8 cellular contexts compared by ENCODE assay signal in the genomic region with DNA sequence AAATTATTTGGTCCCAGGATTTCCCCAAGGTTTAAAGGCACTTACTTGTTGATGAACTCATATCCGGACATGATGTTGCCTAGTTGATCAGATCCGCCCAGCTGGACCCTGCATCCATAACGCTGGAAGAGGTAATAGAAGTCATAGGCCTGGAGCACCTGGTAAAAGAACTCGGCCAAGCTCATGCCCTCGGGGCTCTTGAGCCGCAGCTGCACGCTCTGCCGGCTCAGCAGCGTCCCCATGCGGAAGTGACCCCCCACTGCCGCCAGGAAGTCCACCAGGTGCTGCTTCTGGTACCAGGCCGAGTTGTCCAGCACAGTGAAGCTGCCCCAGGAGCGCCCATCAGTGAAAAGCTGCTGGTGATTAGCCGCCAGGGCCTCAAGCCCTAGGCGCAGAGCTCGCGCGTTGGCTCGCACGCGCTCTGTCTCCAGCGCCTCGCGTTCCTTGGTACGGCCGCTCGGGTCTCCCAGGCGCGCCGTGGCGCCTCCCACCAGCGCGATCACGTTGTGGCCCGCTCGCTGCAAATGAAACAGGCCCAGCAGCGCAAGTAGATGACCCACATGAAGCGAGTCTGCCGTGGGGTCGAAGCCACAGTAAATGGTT. TPM values are rescaled to one million over a fixed set of nuclear protein-coding genes. Genes with fewer than 3 reads are reported as not detected.
A peak's percentile ranks its signal among the peaks of the same experiment; 100 is the strongest.
DNase-seq lines count a peak whose midpoint lies in the region; TF ChIP-seq lines count a peak whose summit lies in the region.

No MANE protein-coding gene starts in this region.

- no peaks in the 10 kb centered on the region for H3K27me3 ChIP-seq in GM23248 (replicated peaks; ENCODE audit: insufficient read depth)
- H3K27me3 ChIP-seq in SJCRH30 = no peaks in the 10 kb centered on the region
- H3K27me3 ChIP-seq in thyroid gland = no peaks in the 10 kb centered on the region

- intact Hi-C loops in activated naive CD4-positive, alpha-beta T cell treated with anti-CD3 and anti-CD28 coated beads for 36 hours (cut with micrococcal nuclease) = loop anchor here (1.0 to 10.0 kb wide), 13 partner anchors 76 to 1433 kb away; a partner anchor contains a TSS
- intact Hi-C loops in thyroid gland (cut with DNase I) = loop anchor here (5.0 kb wide), 1 partner anchor 1262 kb away; no protein-coding TSS in a partner anchor

- H3F3A ChIP-seq in GM23248 (ENCODE audit: insufficient read depth) = peaks cover 10% of the 10 kb centered on the region

- H3K4me1 ChIP-seq in GM23248 (ENCODE audit: insufficient read depth) (peaks cover 16% of the 10 kb centered on the region; the same call in 1 of the 2 replicates), SJCRH30 (peaks cover 5% of the 10 kb centered on the region; the same call in 1 of the 2 replicates), thyroid gland (peaks cover 9 to 12% of the 10 kb centered on the region in 2 donors)

- in situ Hi-C loops in GM23248 (cut with MboI) = loop anchor here (25.0 kb wide), 1 partner anchor 682 kb away; a partner anchor contains a TSS

- no peak for TF ChIP-seq POLR2A in thyroid gland (IDR thresholded peaks at IDR 0.05)

- H3K9me3 ChIP-seq in GM23248 (ENCODE audit: low read depth) (no peaks in the 10 kb centered on the region), KOPT-K1 (ENCODE audit: insufficient read depth, low read length, poor library complexity, severe bottlenecking) (no peaks in the 10 kb centered on the region), SJCRH30 (replicated peaks) (no peaks in the 10 kb centered on the region), thyroid gland (no peaks in the 10 kb centered on the region)

- peak overlapping the region; percentile 94 for H3K27ac ChIP-seq in GM23248
- peak overlapping the region; percentile 79 for H3K27ac ChIP-seq in KOPT-K1 (ENCODE audit: low read depth, low read length, poor library complexity, severe bottlenecking)
- H3K27ac ChIP-seq in SJCRH30 = peak overlapping the region; percentile 91
- H3K27ac ChIP-seq in thyroid gland = peak overlapping the region; percentile 65 to 99 (median 93)

- 0 to 2% methylated on average over 31 to 40 of the region's 40 CpGs for WGBS in GM23248 (ENCODE audit: low coverage in 1 of 2, low lambda C conversion rate in 2 of 2, missing lambda C conversion rate in 2 of 2), 2 experiments
- 1 to 2% methylated on average over 5 to 37 of the region's 40 CpGs for WGBS in thyroid gland, 2 donors

- peak overlapping the region; percentile 100 for H2AFZ ChIP-seq in GM23248

- no peaks in the 10 kb centered on the region for H3K9me3 Mint-ChIP-seq in activated naive CD4-positive, alpha-beta T cell treated with anti-CD3 and anti-CD28 coated beads for 36 hours
- no peaks in the 10 kb centered on the region for H3K9me3 Mint-ChIP-seq in osteocyte (ENCODE audit: unreplicated experiment)

- peaks cover 16% of the 10 kb centered on the region for H3K4me1 Mint-ChIP-seq in activated naive CD4-positive, alpha-beta T cell treated with anti-CD3 and anti-CD28 coated beads for 36 hours (ENCODE audit: low read depth)
- peaks cover 20% of the 10 kb centered on the region for H3K4me1 Mint-ChIP-seq in osteocyte (ENCODE audit: unreplicated experiment)

- peak overlapping the region; percentile 89 for H3K4me3 Mint-ChIP-seq in activated naive CD4-positive, alpha-beta T cell treated with anti-CD3 and anti-CD28 coated beads for 36 hours
- peak overlapping the region; percentile 90 for H3K4me3 Mint-ChIP-seq in osteocyte (ENCODE audit: unreplicated experiment)

- peak overlapping the region; percentile 92 for H3K27ac Mint-ChIP-seq in activated naive CD4-positive, alpha-beta T cell treated with anti-CD3 and anti-CD28 coated beads for 36 hours
- H3K27ac Mint-ChIP-seq in osteocyte (ENCODE audit: unreplicated experiment) = peak overlapping the region; percentile 94

- peaks cover 14% of the 10 kb centered on the region for H3K36me3 Mint-ChIP-seq in activated naive CD4-positive, alpha-beta T cell treated with anti-CD3 and anti-CD28 coated beads for 36 hours (ENCODE audit: low read depth)
- H3K36me3 Mint-ChIP-seq in osteocyte (ENCODE audit: unreplicated experiment) = peaks cover 23% of the 10 kb centered on the region

- peak overlapping the region; percentile 99 for H3K4me3 ChIP-seq in GM23248
- H3K4me3 ChIP-seq in SJCRH30 = peak overlapping the region; percentile 98
- peak overlapping the region; percentile 61 to 90 (median 73) for H3K4me3 ChIP-seq in thyroid gland (replicated peaks in 1 of 3)

- H3K36me3 ChIP-seq in GM23248 (ENCODE audit: low read depth) (peaks cover 21% of the 10 kb centered on the region), KOPT-K1 (ENCODE audit: insufficient read depth, low read length) (peaks cover 42% of the 10 kb centered on the region), SJCRH30 (peaks cover 20% of the 10 kb centered on the region), thyroid gland (peaks cover 13 to 17% of the 10 kb centered on the region in 2 donors)

- no peaks in the 10 kb centered on the region for H4K20me1 ChIP-seq in GM23248 (ENCODE audit: insufficient read depth)

- peak overlapping the region; percentile 97 for H3K9ac ChIP-seq in GM23248

- peaks cover 35% of the 10 kb centered on the region for H3K79me2 ChIP-seq in GM23248 (ENCODE audit: insufficient read depth)

- DNase-seq in ELF-1 (ENCODE audit: low read depth, low spot score) (peak; percentile 96), GM23248 (peak; percentile 89), SJCRH30 (peak; percentile 90 to 91), glomerular visceral epithelial cell (ENCODE audit: extremely low spot score) (peak; percentile 77), osteocyte (ENCODE audit: extremely low spot score, unreplicated experiment) (peak; percentile 91), thyroid gland (peak; percentile 50 to 58)
- peak; percentile 77 for DNase-seq in activated naive CD4-positive, alpha-beta T cell treated with anti-CD3 and anti-CD28 coated beads for 36 hours

- CTCF ChIA-PET in activated naive CD4-positive, alpha-beta T cell treated with anti-CD3 and anti-CD28 coated beads for 36 hours (lab: Charles Lee) = interaction anchor here (0.6 to 3.6 kb wide), 30 partner anchors 9 to 1368 kb away, joined by 3 to 49 read pairs (median 4); a partner anchor contains a TSS

- no peaks in the 10 kb centered on the region for H3K9me2 ChIP-seq in GM23248 (ENCODE audit: insufficient read depth)

- peak overlapping the region; percentile 100 for H3K4me2 ChIP-seq in GM23248 (ENCODE audit: unreplicated experiment)

- TF ChIP-seq CTCF in osteocyte (IDR thresholded peaks at IDR 0.05) (peak; percentile 80), thyroid gland (IDR thresholded peaks at IDR 0.05) (peak; percentile 7 to 56 (median 37))

- no peaks in the 10 kb centered on the region for H3K27me3 Mint-ChIP-seq in activated naive CD4-positive, alpha-beta T cell treated with anti-CD3 and anti-CD28 coated beads for 36 hours (ENCODE audit: low read depth)
- no peaks in the 10 kb centered on the region for H3K27me3 Mint-ChIP-seq in osteocyte (ENCODE audit: unreplicated experiment)

RNA-seq across cellular contexts. Expression of a gene that starts 0.5 kb away (rescaled TPM):
- 25.4 and 33.1 TPM in 2 replicates for total RNA-seq in GM23248 (2014; rRNA removed; shearing (Covaris generic))
- 30.8 and 34.8 TPM in 2 replicates for polyA plus RNA-seq in GM23248 (2016; fragmentation: Nextera tagmentation; extraction: Ambion mirVana)
- 28.8 and 32.9 TPM in 2 replicates for total RNA-seq in SJCRH30 (2014; rRNA removed; shearing (Covaris generic))
- total RNA-seq in activated naive CD4-positive, alpha-beta T cell treated with anti-CD3 and anti-CD28 coated beads for 36 hours = 10 to 100 TPM; 20.1 to 24.8 TPM
- total RNA-seq in osteocyte (13.6 and 16.3 TPM in 2 replicates), thyroid gland (10 to 100 TPM; 21.1 to 48.5 (median 25.3) TPM)

Comparison
In these comparisons a context has a peak if more than half of its experiments do, and no peak if none do; other contexts are left out.
1. Peak in every context shown above with its lines: DNase-seq, H3K4me3 ChIP-seq and H3K27ac ChIP-seq.